ENCODE assay signal across 8 cellular contexts in genomic region chr16:16582916-16583315, GRCh38.
DNase-seq lines count a peak whose midpoint lies in the region; ATAC-seq, FAIRE-seq and TF ChIP-seq lines count a peak whose summit lies in the region.
"Not testable (repeated sequence)": the region's sequence is repeated elsewhere in the genome, so short reads cannot be mapped to it uniquely, and the experiment has no call there.

No MANE protein-coding gene starts in this region.

- H3K79me2 ChIP-seq in GM12878 (ENCODE audit: control insufficient read depth, insufficient read depth, low read length), result not testable (repeated sequence)

- not testable (repeated sequence) for H3K9ac ChIP-seq in GM12878 (ENCODE audit: control insufficient read depth, insufficient read depth, low read length)

- CTCF ChIA-PET in activated CD4-positive, alpha-beta T cell treated with anti-CD3 and anti-CD28 coated beads for 36 hours (lab: Charles Lee); activated CD8-positive, alpha-beta T cell treated with anti-CD3 and anti-CD28 coated beads for 36 hours (lab: Charles Lee); GM12878 (lab: Yijun Ruan, JAX): not testable (repeated sequence)

- not testable (repeated sequence) for H3K36me3 ChIP-seq in GM12878 (ENCODE audit: control insufficient read depth in 2 of 2, insufficient read depth in 2 of 2, low read length in 1 of 2)

- H3K27me3 ChIP-seq in GM12878 (replicated peaks in 1 of 2; ENCODE audit: control insufficient read depth in 2 of 2, insufficient read depth in 2 of 2, low read length in 1 of 2), result not testable (repeated sequence)

- TF ChIP-seq POLR2A in GM12878 (IDR thresholded peaks at IDR 0.05; ENCODE audit: low read depth, low read length), result not testable (repeated sequence)

- SMC1A ChIA-PET in GM12878 (lab: Charles Lee; ENCODE audit: uncharacterized antibody, unreplicated experiment), result not testable (repeated sequence)

- peak; percentile 65 for ATAC-seq in activated CD4-positive, alpha-beta T cell treated with anti-CD3 and anti-CD28 coated beads for 36 hours
- peak; percentile 34 for ATAC-seq in activated CD8-positive, alpha-beta T cell treated with anti-CD3 and anti-CD28 coated beads for 36 hours
- peak; percentile 74 to 84 for ATAC-seq in activated T-cell treated with anti-CD3 and anti-CD28 coated beads, Interleukin-2, amount 50 U/mL, for 72 hours (replicated peaks in 1 of 2)
- ATAC-seq in activated T-helper 17 cell treated with anti-CD3 and anti-CD28 coated beads, Interleukin-2, amount 50 U/mL, for 72 hours (replicated peaks), result peak; percentile 86
- peak; percentile 71 for ATAC-seq in GM12878
- peak; percentile 85 for ATAC-seq in stimulated activated effector memory CD8-positive, alpha-beta T cell treated with anti-CD3 and anti-CD28 coated beads, Interleukin-12 subunit alpha, Interleukin-12 subunit beta, amount 100 ng/mL, for 72 hours
- peak; percentile 37 for ATAC-seq in stimulated activated naive CD8-positive, alpha-beta T cell treated with anti-CD3 and anti-CD28 coated beads, Interleukin-15, amount 100 ng/mL, for 72 hours

- not testable (repeated sequence) for H4K20me1 ChIP-seq in GM12878 (ENCODE audit: control insufficient read depth, insufficient read depth)

- H3K27ac Mint-ChIP-seq in activated CD4-positive, alpha-beta T cell treated with anti-CD3 and anti-CD28 coated beads for 36 hours; activated CD8-positive, alpha-beta T cell treated with anti-CD3 and anti-CD28 coated beads for 36 hours; stimulated activated naive CD8-positive, alpha-beta T cell treated with anti-CD3 and anti-CD28 coated beads, Interleukin-15, amount 100 ng/mL, for 72 hours: not testable (repeated sequence)
- peak overlapping the region; percentile 85 for H3K27ac Mint-ChIP-seq in activated CD4-positive, alpha-beta T cell treated with anti-CD3 and anti-CD28 coated beads, Interleukin-2, amount 10 ng/mL, durations not matched to agents 24 days and 14 days
- peak overlapping the region; percentile 45 for H3K27ac Mint-ChIP-seq in activated T-cell treated with anti-CD3 and anti-CD28 coated beads, Interleukin-2, amount 50 U/mL, for 72 hours
- peak overlapping the region; percentile 80 for H3K27ac Mint-ChIP-seq in activated T-helper 17 cell treated with anti-CD3 and anti-CD28 coated beads, Interleukin-2, amount 50 U/mL, for 72 hours
- H3K27ac Mint-ChIP-seq in stimulated activated effector memory CD8-positive, alpha-beta T cell treated with anti-CD3 and anti-CD28 coated beads, Interleukin-12 subunit alpha, Interleukin-12 subunit beta, amount 100 ng/mL, for 72 hours, result peak overlapping the region; percentile 44

- H3K36me3 Mint-ChIP-seq in activated CD4-positive, alpha-beta T cell treated with anti-CD3 and anti-CD28 coated beads for 36 hours (ENCODE audit: low read depth); activated CD4-positive, alpha-beta T cell treated with anti-CD3 and anti-CD28 coated beads, Interleukin-2, amount 10 ng/mL, durations not matched to agents 24 days and 14 days (ENCODE audit: low read depth); activated CD8-positive, alpha-beta T cell treated with anti-CD3 and anti-CD28 coated beads for 36 hours (ENCODE audit: low read depth); activated T-cell treated with anti-CD3 and anti-CD28 coated beads, Interleukin-2, amount 50 U/mL, for 72 hours (ENCODE audit: insufficient read depth in 2 of 2); activated T-helper 17 cell treated with anti-CD3 and anti-CD28 coated beads, Interleukin-2, amount 50 U/mL, for 72 hours (ENCODE audit: low read depth); stimulated activated effector memory CD8-positive, alpha-beta T cell treated with anti-CD3 and anti-CD28 coated beads, Interleukin-12 subunit alpha, Interleukin-12 subunit beta, amount 100 ng/mL, for 72 hours: not testable (repeated sequence)

- H3K4me3 ChIP-seq in GM12878, result not testable (repeated sequence)

- not testable (repeated sequence) for H2AFZ ChIP-seq in GM12878 (ENCODE audit: control insufficient read depth, low read depth, low read length)

- H3K9me3 ChIP-seq in GM12878 (replicated peaks; ENCODE audit: control insufficient read depth, insufficient read depth, low read length), result not testable (repeated sequence)

- H3K4me2 ChIP-seq in GM12878 (ENCODE audit: control insufficient read depth, insufficient read depth), result not testable (repeated sequence)

- WGBS in GM12878 (ENCODE audit: insufficient coverage, insufficient replicate concordance, low lambda C conversion rate, missing lambda C conversion rate), result 16% methylated on average over 7 of the region's 7 CpGs

- BruUV-seq in GM12878 (replicated peaks; lab: Mats Ljungman, UMichigan), result not testable (repeated sequence)

- not testable (repeated sequence) for H3K4me3 Mint-ChIP-seq in activated CD4-positive, alpha-beta T cell treated with anti-CD3 and anti-CD28 coated beads for 36 hours; activated CD4-positive, alpha-beta T cell treated with anti-CD3 and anti-CD28 coated beads, Interleukin-2, amount 10 ng/mL, durations not matched to agents 24 days and 14 days; activated CD8-positive, alpha-beta T cell treated with anti-CD3 and anti-CD28 coated beads for 36 hours; activated T-cell treated with anti-CD3 and anti-CD28 coated beads, Interleukin-2, amount 50 U/mL, for 72 hours; stimulated activated effector memory CD8-positive, alpha-beta T cell treated with anti-CD3 and anti-CD28 coated beads, Interleukin-12 subunit alpha, Interleukin-12 subunit beta, amount 100 ng/mL, for 72 hours; stimulated activated naive CD8-positive, alpha-beta T cell treated with anti-CD3 and anti-CD28 coated beads, Interleukin-15, amount 100 ng/mL, for 72 hours
- peak overlapping the region; percentile 9 for H3K4me3 Mint-ChIP-seq in activated T-helper 17 cell treated with anti-CD3 and anti-CD28 coated beads, Interleukin-2, amount 50 U/mL, for 72 hours

- not testable (repeated sequence) for TF ChIP-seq EP300 in GM12878 (IDR thresholded peaks at IDR 0.05; ENCODE audit: borderline replicate concordance in 1 of 2, control insufficient read depth in 1 of 2, low read depth in 2 of 2, low read length in 2 of 2)

- in situ Hi-C loops in GM12878 (cut with MboI), result loop anchor here (25.0 kb wide), 1 partner anchor 229 kb away; no protein-coding TSS in a partner anchor

- not testable (repeated sequence) for H3K27ac ChIP-seq in GM12878 (ENCODE audit: control insufficient read depth, insufficient read depth)

- H3K4me1 ChIP-seq in GM12878 (ENCODE audit: control insufficient read depth, insufficient read depth, low read length), result not testable (repeated sequence)

- RAD21 ChIA-PET in GM12878 (lab: Charles Lee; ENCODE audit: unreplicated experiment), result not testable (repeated sequence)

- H3K27me3 Mint-ChIP-seq in activated CD4-positive, alpha-beta T cell treated with anti-CD3 and anti-CD28 coated beads for 36 hours; activated CD4-positive, alpha-beta T cell treated with anti-CD3 and anti-CD28 coated beads, Interleukin-2, amount 10 ng/mL, durations not matched to agents 24 days and 14 days; activated CD8-positive, alpha-beta T cell treated with anti-CD3 and anti-CD28 coated beads for 36 hours; activated T-cell treated with anti-CD3 and anti-CD28 coated beads, Interleukin-2, amount 50 U/mL, for 72 hours (ENCODE audit: low read depth); activated T-helper 17 cell treated with anti-CD3 and anti-CD28 coated beads, Interleukin-2, amount 50 U/mL, for 72 hours; stimulated activated naive CD8-positive, alpha-beta T cell treated with anti-CD3 and anti-CD28 coated beads, Interleukin-15, amount 100 ng/mL, for 72 hours: not testable (repeated sequence)

- not testable (repeated sequence) for DNase-seq in activated CD4-positive, alpha-beta T cell treated with anti-CD3 and anti-CD28 coated beads for 36 hours; activated CD4-positive, alpha-beta T cell treated with anti-CD3 and anti-CD28 coated beads, Interleukin-2, amount 10 ng/mL, durations not matched to agents 24 days and 14 days; activated CD8-positive, alpha-beta T cell treated with anti-CD3 and anti-CD28 coated beads for 36 hours; activated T-cell treated with anti-CD3 and anti-CD28 coated beads, Interleukin-2, amount 50 U/mL, for 72 hours; GM12878 (ENCODE audit: low read depth, low spot score); stimulated activated effector memory CD8-positive, alpha-beta T cell treated with anti-CD3 and anti-CD28 coated beads, Interleukin-12 subunit alpha, Interleukin-12 subunit beta, amount 100 ng/mL, for 72 hours (ENCODE audit: low spot score in 2 of 2); stimulated activated naive CD8-positive, alpha-beta T cell treated with anti-CD3 and anti-CD28 coated beads, Interleukin-15, amount 100 ng/mL, for 72 hours

- not testable (repeated sequence) for H3K4me1 Mint-ChIP-seq in activated CD4-positive, alpha-beta T cell treated with anti-CD3 and anti-CD28 coated beads for 36 hours; activated CD4-positive, alpha-beta T cell treated with anti-CD3 and anti-CD28 coated beads, Interleukin-2, amount 10 ng/mL, durations not matched to agents 24 days and 14 days; activated CD8-positive, alpha-beta T cell treated with anti-CD3 and anti-CD28 coated beads for 36 hours (ENCODE audit: low read depth); activated T-cell treated with anti-CD3 and anti-CD28 coated beads, Interleukin-2, amount 50 U/mL, for 72 hours (ENCODE audit: low read depth); activated T-helper 17 cell treated with anti-CD3 and anti-CD28 coated beads, Interleukin-2, amount 50 U/mL, for 72 hours; stimulated activated effector memory CD8-positive, alpha-beta T cell treated with anti-CD3 and anti-CD28 coated beads, Interleukin-12 subunit alpha, Interleukin-12 subunit beta, amount 100 ng/mL, for 72 hours; stimulated activated naive CD8-positive, alpha-beta T cell treated with anti-CD3 and anti-CD28 coated beads, Interleukin-15, amount 100 ng/mL, for 72 hours

- POLR2A ChIA-PET in activated CD4-positive, alpha-beta T cell treated with anti-CD3 and anti-CD28 coated beads for 36 hours (lab: Charles Lee); activated CD8-positive, alpha-beta T cell treated with anti-CD3 and anti-CD28 coated beads for 36 hours (lab: Charles Lee); GM12878 (lab: Charles Lee): not testable (repeated sequence)

- TF ChIP-seq CTCF in activated CD8-positive, alpha-beta T cell treated with anti-CD3 and anti-CD28 coated beads for 36 hours (IDR thresholded peaks at IDR 0.05); GM12878 (IDR thresholded peaks at IDR 0.05 in 2 of 3, conservative IDR thresholded peaks at IDR 0.05 in 1 of 3; ENCODE audit: control insufficient read depth in 2 of 3, extremely low read depth in 1 of 3, insufficient read depth in 1 of 3, low read depth in 3 of 3, low read length in 3 of 3): not testable (repeated sequence)

- H3K9me3 Mint-ChIP-seq in activated CD4-positive, alpha-beta T cell treated with anti-CD3 and anti-CD28 coated beads for 36 hours (ENCODE audit: low read depth); activated CD4-positive, alpha-beta T cell treated with anti-CD3 and anti-CD28 coated beads, Interleukin-2, amount 10 ng/mL, durations not matched to agents 24 days and 14 days; activated CD8-positive, alpha-beta T cell treated with anti-CD3 and anti-CD28 coated beads for 36 hours; activated T-cell treated with anti-CD3 and anti-CD28 coated beads, Interleukin-2, amount 50 U/mL, for 72 hours; activated T-helper 17 cell treated with anti-CD3 and anti-CD28 coated beads, Interleukin-2, amount 50 U/mL, for 72 hours; stimulated activated effector memory CD8-positive, alpha-beta T cell treated with anti-CD3 and anti-CD28 coated beads, Interleukin-12 subunit alpha, Interleukin-12 subunit beta, amount 100 ng/mL, for 72 hours; stimulated activated naive CD8-positive, alpha-beta T cell treated with anti-CD3 and anti-CD28 coated beads, Interleukin-15, amount 100 ng/mL, for 72 hours: not testable (repeated sequence)

- not testable (repeated sequence) for FAIRE-seq in GM12878 (lab: Jason Lieb, UNC)

- intact Hi-C loops in activated CD4-positive, alpha-beta T cell treated with anti-CD3 and anti-CD28 coated beads for 36 hours (cut with DNase I, micrococcal nuclease); activated CD4-positive, alpha-beta T cell treated with anti-CD3 and anti-CD28 coated beads, Interleukin-2, amount 10 ng/mL, durations not matched to agents 24 days and 14 days (cut with micrococcal nuclease); activated CD8-positive, alpha-beta T cell treated with anti-CD3 and anti-CD28 coated beads for 36 hours (cut with micrococcal nuclease); GM12878 (cut with micrococcal nuclease; ENCODE audit: unreplicated experiment): not testable (repeated sequence)

- not testable (repeated sequence) for TF ChIP-seq RAD21 in GM12878 (IDR thresholded peaks at IDR 0.05; ENCODE audit: insufficient read depth, low read depth, low read length)

Comparison
In these comparisons a context has a peak if more than half of its experiments do, and no peak if none do; other contexts are left out.
1. ATAC-seq: peak in every context shown above with its lines; median percentile 86 in activated T-helper 17 cell treated with anti-CD3 and anti-CD28 coated beads, Interleukin-2, amount 50 U/mL, for 72 hours; 85 in stimulated activated effector memory CD8-positive, alpha-beta T cell treated with anti-CD3 and anti-CD28 coated beads, Interleukin-12 subunit alpha, Interleukin-12 subunit beta, amount 100 ng/mL, for 72 hours; 79 in activated T-cell treated with anti-CD3 and anti-CD28 coated beads, Interleukin-2, amount 50 U/mL, for 72 hours; 71 in GM12878; 65 in activated CD4-positive, alpha-beta T cell treated with anti-CD3 and anti-CD28 coated beads for 36 hours; 37 in stimulated activated naive CD8-positive, alpha-beta T cell treated with anti-CD3 and anti-CD28 coated beads, Interleukin-15, amount 100 ng/mL, for 72 hours; 34 in activated CD8-positive, alpha-beta T cell treated with anti-CD3 and anti-CD28 coated beads for 36 hours.